9 cellular contexts compared by ENCODE assay signal in the genomic region with DNA sequence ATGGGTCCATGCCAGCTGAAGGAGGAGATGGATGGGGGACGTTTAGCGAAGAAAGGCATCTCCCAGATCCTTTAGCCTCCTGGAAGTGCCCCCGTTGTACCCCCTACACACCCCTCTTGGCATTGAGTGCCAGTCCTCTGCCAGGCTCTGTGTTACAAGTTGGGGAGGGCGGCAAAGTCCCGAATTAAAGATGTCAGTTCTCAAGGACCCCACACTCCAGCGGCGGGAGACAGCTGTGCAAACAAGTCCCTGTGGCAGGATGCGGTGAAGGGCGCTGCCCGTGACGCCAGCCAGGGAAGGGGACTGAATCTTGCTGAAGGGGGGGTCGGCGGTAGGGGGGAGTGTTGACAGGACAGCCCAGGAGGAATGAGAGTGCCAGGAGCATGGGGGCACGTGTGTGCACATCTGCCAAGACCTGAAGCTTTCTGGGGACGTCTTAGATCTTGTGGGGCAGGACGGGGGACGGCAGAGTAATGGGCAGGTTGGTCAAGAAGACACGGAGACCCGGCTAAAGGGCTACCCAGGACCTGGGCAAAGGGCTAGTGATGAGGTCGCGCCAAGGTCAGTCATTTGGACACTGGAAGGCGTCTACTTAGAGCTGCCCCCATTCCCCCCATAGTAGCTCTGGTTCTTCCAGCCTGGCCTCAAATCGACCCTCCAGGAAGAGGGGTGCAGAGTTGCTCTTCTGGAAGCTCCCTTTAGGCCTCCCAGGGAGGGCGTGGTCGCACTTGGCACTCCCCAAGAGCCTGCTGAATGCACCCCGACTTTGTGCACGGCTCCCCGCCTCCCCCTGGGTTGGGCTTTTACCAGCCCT. TPM values are rescaled to one million over a fixed set of nuclear protein-coding genes. Genes with fewer than 3 reads are reported as not detected.
DNase-seq lines count a peak whose midpoint lies in the region; ATAC-seq and TF ChIP-seq lines count a peak whose summit lies in the region.
"Had no signal": no experiment of that assay in that cellular context is flagged by ENCODE, and none has a peak within 500 bp of the region (broad histone marks: within the 10 kb centered on the region; RNA-seq: fewer than 3 reads in every experiment).

No MANE protein-coding gene starts in this region.

- H3K79me2 ChIP-seq in MM.1S (ENCODE audit: low read length): peaks cover 20% of the 10 kb centered on the region

- 3 to 4% (median 4%) methylated on average over 28 of the region's 28 CpGs for WGBS in psoas muscle, 3 donors

- DNase-seq in D341Med (ENCODE audit: low spot score): peak; percentile 36
- no peak for DNase-seq in MM.1S
- peak; percentile 23 for DNase-seq in amniotic epithelial cell (ENCODE audit: low read depth)
- peak; percentile 87 for DNase-seq in left ventricle myocardium superior
- DNase-seq in psoas muscle: peak; percentile 78 to 88

- H2AFZ ChIP-seq in MM.1S (ENCODE audit: low read length): peak overlapping the region; percentile 99

- peak overlapping the region; percentile 91; the same call in 1 of the 2 replicates for H3K27ac ChIP-seq in MM.1S (ENCODE audit: low read length)
- H3K27ac ChIP-seq in psoas muscle: peak overlapping the region; percentile 99

- ATAC-seq in SK-N-SH treated with all-trans-retinoic acid at 6 μM for 48 hours: peak; percentile 1
- peak; percentile 10 for ATAC-seq in left ventricle myocardium superior
- ATAC-seq in psoas muscle: peak in 2 of 4 donors; percentile 5 to 14
- ATAC-seq in HG03139 (IDR thresholded peaks at IDR 0.05; ENCODE audit: unreplicated experiment): no peak
- no peak for ATAC-seq in GM21786 (IDR thresholded peaks at IDR 0.05; ENCODE audit: unreplicated experiment)

- H3K9me3 ChIP-seq in MM.1S (replicated peaks; ENCODE audit: insufficient read depth, low read length) (no peaks in the 10 kb centered on the region), psoas muscle (no peaks in the 10 kb centered on the region)

- peak overlapping the region; percentile 96 for H3K9ac ChIP-seq in MM.1S (ENCODE audit: low read length)

- peaks cover 20% of the 10 kb centered on the region for H3K4me1 ChIP-seq in MM.1S (ENCODE audit: low read length)
- peaks cover 22% of the 10 kb centered on the region for H3K4me1 ChIP-seq in psoas muscle

- peaks cover 24% of the 10 kb centered on the region for H3K27me3 ChIP-seq in MM.1S (replicated peaks; ENCODE audit: insufficient read depth, low read length)
- no peaks in the 10 kb centered on the region for H3K27me3 ChIP-seq in psoas muscle (ENCODE audit: insufficient read depth in 3 of 3, low read length in 2 of 3)

- TF ChIP-seq CTCF in MM.1S (IDR thresholded peaks at IDR 0.05; ENCODE audit: low read length) (no peak), psoas muscle (IDR thresholded peaks at IDR 0.05) (no peak)

- no peaks in the 10 kb centered on the region for H4K20me1 ChIP-seq in MM.1S (ENCODE audit: insufficient read depth, low read length)

- H3K36me3 ChIP-seq in MM.1S (replicated peaks; ENCODE audit: insufficient read depth, low read length) (no peaks in the 10 kb centered on the region), psoas muscle (ENCODE audit: insufficient read depth in 1 of 2, low read depth in 1 of 2) (peaks cover 0 to 8% of the 10 kb centered on the region in 2 donors)

- H3K9me2 ChIP-seq in MM.1S (replicated peaks; ENCODE audit: insufficient read depth, low read length): no peaks in the 10 kb centered on the region

- intact Hi-C loops in left ventricle myocardium superior (cut with micrococcal nuclease): no loop called here
- intact Hi-C loops in psoas muscle (cut with DNase I): loop anchor here (1.0 to 10.0 kb wide), 5 partner anchors 96 to 778 kb away; a partner anchor contains a TSS

- no peaks in the 10 kb centered on the region for H3F3A ChIP-seq in MM.1S (ENCODE audit: insufficient read depth, low read length)

- peak overlapping the region; percentile 86 for H3K4me2 ChIP-seq in MM.1S (ENCODE audit: low read depth, low read length)

- H3K4me3 ChIP-seq in MM.1S (ENCODE audit: low read length) (peak overlapping the region; percentile 95), psoas muscle (peak overlapping the region; percentile 91)

TF ChIP-seq in SK-N-SH treated with all-trans-retinoic acid at 6 μM for 48 hours, 23 proteins besides CTCF, POLR2A, EP300 and RAD21 (continues in another document):
- no peak for TF ChIP-seq ISL1 (CRISPR knock-in tag; IDR thresholded peaks at IDR 0.05)
- TF ChIP-seq ZFP30 (CRISPR knock-in tag; IDR thresholded peaks at IDR 0.05): no peak
- no peak for TF ChIP-seq CSDC2 (CRISPR knock-in tag; IDR thresholded peaks at IDR 0.05)
- TF ChIP-seq, protein P1, sequence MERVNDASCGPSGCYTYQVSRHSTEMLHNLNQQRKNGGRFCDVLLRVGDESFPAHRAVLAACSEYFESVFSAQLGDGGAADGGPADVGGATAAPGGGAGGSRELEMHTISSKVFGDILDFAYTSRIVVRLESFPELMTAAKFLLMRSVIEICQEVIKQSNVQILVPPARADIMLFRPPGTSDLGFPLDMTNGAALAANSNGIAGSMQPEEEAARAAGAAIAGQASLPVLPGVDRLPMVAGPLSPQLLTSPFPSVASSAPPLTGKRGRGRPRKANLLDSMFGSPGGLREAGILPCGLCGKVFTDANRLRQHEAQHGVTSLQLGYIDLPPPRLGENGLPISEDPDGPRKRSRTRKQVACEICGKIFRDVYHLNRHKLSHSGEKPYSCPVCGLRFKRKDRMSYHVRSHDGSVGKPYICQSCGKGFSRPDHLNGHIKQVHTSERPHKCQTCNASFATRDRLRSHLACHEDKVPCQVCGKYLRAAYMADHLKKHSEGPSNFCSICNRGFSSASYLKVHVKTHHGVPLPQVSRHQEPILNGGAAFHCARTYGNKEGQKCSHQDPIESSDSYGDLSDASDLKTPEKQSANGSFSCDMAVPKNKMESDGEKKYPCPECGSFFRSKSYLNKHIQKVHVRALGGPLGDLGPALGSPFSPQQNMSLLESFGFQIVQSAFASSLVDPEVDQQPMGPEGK (CRISPR knock-in tag; IDR thresholded peaks at IDR 0.05; ENCODE audit: borderline replicate concordance): no peak
- TF ChIP-seq, protein P2, sequence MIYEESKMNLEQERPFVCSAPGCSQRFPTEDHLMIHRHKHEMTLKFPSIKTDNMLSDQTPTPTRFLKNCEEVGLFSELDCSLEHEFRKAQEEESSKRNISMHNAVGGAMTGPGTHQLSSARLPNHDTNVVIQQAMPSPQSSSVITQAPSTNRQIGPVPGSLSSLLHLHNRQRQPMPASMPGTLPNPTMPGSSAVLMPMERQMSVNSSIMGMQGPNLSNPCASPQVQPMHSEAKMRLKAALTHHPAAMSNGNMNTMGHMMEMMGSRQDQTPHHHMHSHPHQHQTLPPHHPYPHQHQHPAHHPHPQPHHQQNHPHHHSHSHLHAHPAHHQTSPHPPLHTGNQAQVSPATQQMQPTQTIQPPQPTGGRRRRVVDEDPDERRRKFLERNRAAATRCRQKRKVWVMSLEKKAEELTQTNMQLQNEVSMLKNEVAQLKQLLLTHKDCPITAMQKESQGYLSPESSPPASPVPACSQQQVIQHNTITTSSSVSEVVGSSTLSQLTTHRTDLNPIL (CRISPR knock-in tag; IDR thresholded peaks at IDR 0.05; ENCODE audit: low read depth): no peak
- TF ChIP-seq, protein P3, sequence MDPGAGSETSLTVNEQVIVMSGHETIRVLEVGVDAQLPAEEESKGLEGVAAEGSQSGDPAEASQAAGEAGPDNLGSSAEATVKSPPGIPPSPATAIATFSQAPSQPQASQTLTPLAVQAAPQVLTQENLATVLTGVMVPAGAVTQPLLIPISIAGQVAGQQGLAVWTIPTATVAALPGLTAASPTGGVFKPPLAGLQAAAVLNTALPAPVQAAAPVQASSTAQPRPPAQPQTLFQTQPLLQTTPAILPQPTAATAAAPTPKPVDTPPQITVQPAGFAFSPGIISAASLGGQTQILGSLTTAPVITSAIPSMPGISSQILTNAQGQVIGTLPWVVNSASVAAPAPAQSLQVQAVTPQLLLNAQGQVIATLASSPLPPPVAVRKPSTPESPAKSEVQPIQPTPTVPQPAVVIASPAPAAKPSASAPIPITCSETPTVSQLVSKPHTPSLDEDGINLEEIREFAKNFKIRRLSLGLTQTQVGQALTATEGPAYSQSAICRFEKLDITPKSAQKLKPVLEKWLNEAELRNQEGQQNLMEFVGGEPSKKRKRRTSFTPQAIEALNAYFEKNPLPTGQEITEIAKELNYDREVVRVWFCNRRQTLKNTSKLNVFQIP (CRISPR knock-in tag; IDR thresholded peaks at IDR 0.05; ENCODE audit: borderline replicate concordance, low read depth): no peak
- no peak for TF ChIP-seq ZNF565 (CRISPR knock-in tag; conservative IDR thresholded peaks at IDR 0.05; ENCODE audit: low read depth)
- TF ChIP-seq ESRRG (CRISPR knock-in tag; IDR thresholded peaks at IDR 0.05): no peak
- TF ChIP-seq, protein P4, sequence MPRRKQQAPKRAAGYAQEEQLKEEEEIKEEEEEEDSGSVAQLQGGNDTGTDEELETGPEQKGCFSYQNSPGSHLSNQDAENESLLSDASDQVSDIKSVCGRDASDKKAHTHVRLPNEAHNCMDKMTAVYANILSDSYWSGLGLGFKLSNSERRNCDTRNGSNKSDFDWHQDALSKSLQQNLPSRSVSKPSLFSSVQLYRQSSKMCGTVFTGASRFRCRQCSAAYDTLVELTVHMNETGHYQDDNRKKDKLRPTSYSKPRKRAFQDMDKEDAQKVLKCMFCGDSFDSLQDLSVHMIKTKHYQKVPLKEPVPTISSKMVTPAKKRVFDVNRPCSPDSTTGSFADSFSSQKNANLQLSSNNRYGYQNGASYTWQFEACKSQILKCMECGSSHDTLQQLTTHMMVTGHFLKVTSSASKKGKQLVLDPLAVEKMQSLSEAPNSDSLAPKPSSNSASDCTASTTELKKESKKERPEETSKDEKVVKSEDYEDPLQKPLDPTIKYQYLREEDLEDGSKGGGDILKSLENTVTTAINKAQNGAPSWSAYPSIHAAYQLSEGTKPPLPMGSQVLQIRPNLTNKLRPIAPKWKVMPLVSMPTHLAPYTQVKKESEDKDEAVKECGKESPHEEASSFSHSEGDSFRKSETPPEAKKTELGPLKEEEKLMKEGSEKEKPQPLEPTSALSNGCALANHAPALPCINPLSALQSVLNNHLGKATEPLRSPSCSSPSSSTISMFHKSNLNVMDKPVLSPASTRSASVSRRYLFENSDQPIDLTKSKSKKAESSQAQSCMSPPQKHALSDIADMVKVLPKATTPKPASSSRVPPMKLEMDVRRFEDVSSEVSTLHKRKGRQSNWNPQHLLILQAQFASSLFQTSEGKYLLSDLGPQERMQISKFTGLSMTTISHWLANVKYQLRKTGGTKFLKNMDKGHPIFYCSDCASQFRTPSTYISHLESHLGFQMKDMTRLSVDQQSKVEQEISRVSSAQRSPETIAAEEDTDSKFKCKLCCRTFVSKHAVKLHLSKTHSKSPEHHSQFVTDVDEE (CRISPR knock-in tag; IDR thresholded peaks at IDR 0.05): no peak
- TF ChIP-seq TOX (CRISPR knock-in tag; IDR thresholded peaks at IDR 0.05; ENCODE audit: borderline replicate concordance): no peak
- TF ChIP-seq SNAI2 (CRISPR knock-in tag; IDR thresholded peaks at IDR 0.05): no peak
- no peak for TF ChIP-seq RARB (CRISPR knock-in tag; IDR thresholded peaks at IDR 0.05)

RNA-seq across cellular contexts. Expression of a gene that starts 2.8 kb away (rescaled TPM):
- 113 TPM for total RNA-seq in left ventricle myocardium superior
- total RNA-seq in psoas muscle: 10 to 100 TPM; 57.2 to 73.0 (median 63.9) TPM
- polyA plus RNA-seq in psoas muscle: 10 to 100 TPM; 55.6 to 62.9 (median 57.4) TPM

RNA-seq across cellular contexts. Expression of a gene that starts 14.8 kb away (rescaled TPM):
- total RNA-seq in left ventricle myocardium superior (4.5 TPM), psoas muscle (1 to 10 TPM; 2.1 to 3.9 (median 2.8) TPM)
- polyA plus RNA-seq in psoas muscle: 1 to 10 TPM in 2 of 3 donors, under 1 TPM in 1; 0.96 to 2.2 (median 1.9) TPM

RNA-seq across cellular contexts. Expression of a gene that starts 22.0 kb away (rescaled TPM):
- total RNA-seq in left ventricle myocardium superior: not detected
- not detected for total RNA-seq in psoas muscle
- polyA plus RNA-seq in psoas muscle: under 1 TPM; 0.08 to 0.10 (median 0.10) TPM
- total RNA-seq: T-helper 2 cell treated with Interferon-gamma antibody and Interleukin-4, amounts not matched to agents 100 ng/mL and 5 ng/mL, for 36 hours had no signal

RNA-seq across cellular contexts. Expression of a gene that starts 40.2 kb away (rescaled TPM):
- total RNA-seq in left ventricle myocardium superior: not detected
- total RNA-seq in psoas muscle: not detected
- not detected for polyA plus RNA-seq in psoas muscle
- total RNA-seq: T-helper 2 cell treated with Interferon-gamma antibody and Interleukin-4, amounts not matched to agents 100 ng/mL and 5 ng/mL, for 36 hours had no signal

Comparison
In these comparisons a context has a peak if more than half of its experiments do, and no peak if none do; other contexts are left out.
1. ATAC-seq: peak in SK-N-SH treated with all-trans-retinoic acid at 6 μM for 48 hours (single experiment) and left ventricle myocardium superior (single experiment); none in HG03139 (single experiment) and GM21786 (single experiment).